ENCODE assay signal across 9 cellular contexts in genomic region chr5:77937015-77937908, GRCh38.
DNase-seq lines count a peak whose midpoint lies in the region; ATAC-seq, FAIRE-seq and TF ChIP-seq lines count a peak whose summit lies in the region.
"Had no signal": no experiment of that assay in that cellular context is flagged by ENCODE, and none has a peak within 500 bp of the region (broad histone marks: within the 10 kb centered on the region; RNA-seq: fewer than 3 reads in every experiment).

No MANE protein-coding gene starts in this region.

- peak overlapping the region in 1 of 3 donors; percentile 1 for H3K27ac Mint-ChIP-seq in IgD-negative memory B cell

- H3K4me1 Mint-ChIP-seq in IgD-negative memory B cell = peaks cover 11 to 21% (median 17%) of the 10 kb centered on the region in 3 donors

- H3K4me3 Mint-ChIP-seq in IgD-negative memory B cell = peak overlapping the region; percentile 5 to 83 (median 74)

- peaks cover 0 to 5% (median 0%) of the 10 kb centered on the region in 3 donors for H3K9me3 Mint-ChIP-seq in IgD-negative memory B cell

- DNase-seq in midbrain (lab: John Stamatoyannopoulos, UW) = peak; percentile 17
- no peak for DNase-seq in SHP77 treated with DMSO at 0.1 percent for 48 hours (lab: John Stamatoyannopoulos, UW)
- DNase-seq in H54 (ENCODE audit: insufficient read length, low spot score) = no peak
- no peak for DNase-seq in NCI-H1048 (lab: John Stamatoyannopoulos, UW)
- DNase-seq: hypothalamus, NCI-H2029 had no signal

- peaks cover 4% of the 10 kb centered on the region for H3K27me3 Mint-ChIP-seq in IgD-negative memory B cell

- H3K36me3 Mint-ChIP-seq in IgD-negative memory B cell = no peaks in the 10 kb centered on the region

- no peak for TF ChIP-seq POLR2A in H54 (IDR thresholded peaks at IDR 0.05; ENCODE audit: low read depth, low read length)

- FAIRE-seq in H54 (lab: Jason Lieb, UNC) = no peak

- ATAC-seq in GM19025 (IDR thresholded peaks at IDR 0.05; ENCODE audit: low read depth, unreplicated experiment) = peak; percentile 70
- ATAC-seq in HG02623 (IDR thresholded peaks at IDR 0.05; ENCODE audit: unreplicated experiment) = peak; percentile 80
